Comparison of ENCODE assay signal across 8 cellular contexts in the genomic region with DNA sequence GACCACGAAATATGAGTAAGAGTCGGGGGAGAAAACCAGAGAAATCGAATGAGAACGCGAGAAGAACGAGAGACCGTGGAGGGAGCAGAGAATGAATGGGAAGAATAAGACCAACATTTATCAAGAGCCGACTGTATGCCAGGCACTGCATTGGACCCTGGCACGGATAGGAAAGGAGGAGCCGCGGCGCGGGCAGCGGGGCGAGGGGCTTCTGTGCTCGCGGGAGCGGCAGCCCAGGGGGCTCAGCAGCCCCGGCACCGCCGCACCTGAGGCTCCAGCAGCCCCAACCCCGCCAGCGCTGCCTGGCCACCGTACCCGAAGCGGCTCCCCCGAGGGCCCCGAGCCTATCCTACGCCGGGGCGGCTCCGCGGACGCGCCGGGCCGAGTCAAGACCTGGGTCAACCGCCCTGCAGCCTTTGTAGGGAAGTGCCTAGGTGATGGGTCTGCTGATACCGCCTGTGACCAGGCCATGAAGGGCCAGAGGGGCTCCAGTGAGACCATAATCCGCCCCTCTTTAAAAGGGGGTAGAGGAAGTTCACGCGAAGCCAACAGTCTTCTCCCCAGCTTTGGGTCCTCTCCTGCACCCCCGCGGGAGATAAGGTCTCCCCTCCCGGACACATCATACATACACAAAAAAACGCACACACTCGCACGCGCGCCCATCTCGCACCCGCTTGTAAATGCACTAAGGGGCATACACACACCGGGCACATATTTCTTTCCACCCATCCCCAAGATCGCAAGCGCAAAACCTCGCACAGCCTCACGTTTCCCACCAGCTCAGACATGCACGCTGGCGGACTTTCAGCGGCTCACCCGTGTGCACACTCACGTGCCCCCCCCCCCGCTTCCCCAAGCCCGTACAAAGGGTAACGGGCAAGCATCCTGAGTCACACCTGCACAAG. TPM values are rescaled to one million over a fixed set of nuclear protein-coding genes. Genes with fewer than 3 reads are reported as not detected.
DNase-seq lines count a peak whose midpoint lies in the region; ATAC-seq and TF ChIP-seq lines count a peak whose summit lies in the region.

No MANE protein-coding gene starts in this region.

- peaks cover 22% of the 10 kb centered on the region for H3K27me3 Mint-ChIP-seq in stimulated activated naive CD8-positive, alpha-beta T cell treated with anti-CD3 and anti-CD28 coated beads, Interleukin-15, Interleukin-2, amounts not matched to agents 100 ng/mL and 50 ng/mL, for 24 hours

- intact Hi-C loops in prostate gland (cut with DNase I), result loop anchor here (5.0 to 10.0 kb wide), 2 partner anchors 112 to 185 kb away; a partner anchor contains a TSS

- no peaks in the 10 kb centered on the region for H3K36me3 ChIP-seq in prostate gland

- H3K27ac Mint-ChIP-seq in stimulated activated naive CD8-positive, alpha-beta T cell treated with anti-CD3 and anti-CD28 coated beads, Interleukin-15, Interleukin-2, amounts not matched to agents 100 ng/mL and 50 ng/mL, for 24 hours, result peak overlapping the region; percentile 2

- no peaks in the 10 kb centered on the region for H3K9me3 ChIP-seq in prostate gland

- TF ChIP-seq POLR2A in prostate gland (IDR thresholded peaks at IDR 0.05), result no peak

- DNase-seq in COLO668 (lab: John Stamatoyannopoulos, UW; ENCODE audit: unreplicated experiment), result peak; percentile 43
- DNase-seq in Kasumi-1 (lab: John Stamatoyannopoulos, UW), result peak; percentile 33 to 40
- peak; percentile 13 for DNase-seq in activated effector memory CD4-positive, alpha-beta T cell treated with Interleukin-2 at 50 U/mL for 16 hours
- DNase-seq in islet precursor cell, result peak; percentile 60
- no peak for DNase-seq in prostate gland (ENCODE audit: low spot score)
- no peak for DNase-seq in kidney glomerular epithelial cell (lab: John Stamatoyannopoulos, UW)

- no peak for TF ChIP-seq CTCF in prostate gland (IDR thresholded peaks at IDR 0.05)

- no peaks in the 10 kb centered on the region for H3K9me3 Mint-ChIP-seq in stimulated activated naive CD8-positive, alpha-beta T cell treated with anti-CD3 and anti-CD28 coated beads, Interleukin-15, Interleukin-2, amounts not matched to agents 100 ng/mL and 50 ng/mL, for 24 hours

- H3K27me3 ChIP-seq in prostate gland (replicated peaks; ENCODE audit: insufficient read depth), result peaks cover 3% of the 10 kb centered on the region

- under 1% methylated on average over 53 of the region's 65 CpGs for WGBS in prostate gland

- peak overlapping the region in 1 of 2 donors; percentile 37 for H3K4me3 ChIP-seq in prostate gland

- H3K4me1 ChIP-seq in prostate gland (replicated peaks), result peaks cover 13% of the 10 kb centered on the region

- no peak overlapping the region for H3K27ac ChIP-seq in prostate gland

- no peak for ATAC-seq in HG02610 (IDR thresholded peaks at IDR 0.05; ENCODE audit: unreplicated experiment)

- peaks cover 23% of the 10 kb centered on the region for H3K4me1 Mint-ChIP-seq in stimulated activated naive CD8-positive, alpha-beta T cell treated with anti-CD3 and anti-CD28 coated beads, Interleukin-15, Interleukin-2, amounts not matched to agents 100 ng/mL and 50 ng/mL, for 24 hours (ENCODE audit: low read depth)

- H3K36me3 Mint-ChIP-seq in stimulated activated naive CD8-positive, alpha-beta T cell treated with anti-CD3 and anti-CD28 coated beads, Interleukin-15, Interleukin-2, amounts not matched to agents 100 ng/mL and 50 ng/mL, for 24 hours (ENCODE audit: low read depth), result no peaks in the 10 kb centered on the region

- peak overlapping the region; percentile 71 for H3K4me3 Mint-ChIP-seq in stimulated activated naive CD8-positive, alpha-beta T cell treated with anti-CD3 and anti-CD28 coated beads, Interleukin-15, Interleukin-2, amounts not matched to agents 100 ng/mL and 50 ng/mL, for 24 hours

RNA-seq across cellular contexts. Expression of a gene that starts 1.0 kb away (rescaled TPM):
- total RNA-seq in prostate gland, result 1 to 10 TPM in 1 of 2 donors, under 1 TPM in 1; 0.51 to 2.0 TPM

RNA-seq across cellular contexts. Expression of a gene that starts 32.4 kb away (rescaled TPM):
- total RNA-seq in prostate gland, result 10 to 100 TPM; 23.3 to 39.8 TPM

RNA-seq across cellular contexts. Expression of a gene that starts 56.1 kb away (rescaled TPM):
- total RNA-seq in prostate gland, result 10 to 100 TPM; 18.2 to 20.9 TPM

Comparison
In these comparisons a context has a peak if more than half of its experiments do, and no peak if none do; other contexts are left out.
1. DNase-seq: peak in COLO668 (single experiment), Kasumi-1 (2 of 2), activated effector memory CD4-positive, alpha-beta T cell treated with Interleukin-2 at 50 U/mL for 16 hours (single experiment) and islet precursor cell (single experiment); none in prostate gland (single experiment) and kidney glomerular epithelial cell (single experiment).